In genomic region chr15:63752075-63752684, GRCh38 we compare ENCODE assay signal across 8 cellular contexts.
DNase-seq lines count a peak whose midpoint lies in the region; ATAC-seq and TF ChIP-seq lines count a peak whose summit lies in the region.

No MANE protein-coding gene starts in this region.

- no peaks in the 10 kb centered on the region for H3K27me3 ChIP-seq in dorsolateral prefrontal cortex
- no peaks in the 10 kb centered on the region for H3K27me3 ChIP-seq in upper lobe of right lung

- intact Hi-C loops in dorsolateral prefrontal cortex (cut with DNase I) = loop anchor here (2.0 to 10.0 kb wide), 7 partner anchors 83 to 403 kb away; partner anchors contain the start of genes DAPK2 (in 1 of the 2), HERC1 (in 1 of the 2) and SNX22 (in 1 of the 2)
- intact Hi-C loops in upper lobe of right lung (cut with DNase I) = loop anchor here (5.0 to 10.0 kb wide), 2 partner anchors 143 to 315 kb away; no protein-coding TSS in a partner anchor

- DNase-seq in stimulated activated CD4-positive, alpha-beta T cell treated with anti-CD3 and anti-CD28 coated beads, Interleukin-1b, Interleukin-23, amount 100 ng/mL, for 48 hours = peak; percentile 15
- DNase-seq in stimulated activated CD4-positive, alpha-beta T cell treated with anti-CD3 and anti-CD28 coated beads, Interleukin-12 subunit alpha, Interleukin-12 subunit beta, amount 100 ng/mL, for 4 hours = no peak
- DNase-seq in NAMALWA (ENCODE audit: low spot score) = peak; percentile 76
- DNase-seq in SW 1271 (lab: John Stamatoyannopoulos, UW) = peak; percentile 34 to 73
- peak in 1 of 10 donors; percentile 23 for DNase-seq in dorsolateral prefrontal cortex
- peak; percentile 28 to 56 for DNase-seq in memory B cell (ENCODE audit: low spot score in 2 of 2)
- DNase-seq in upper lobe of right lung = no peak

- no peaks in the 10 kb centered on the region for H3K9me3 Mint-ChIP-seq in memory B cell

- H3K27ac Mint-ChIP-seq in memory B cell = peak overlapping the region; percentile 70

- TF ChIP-seq CTCF in dorsolateral prefrontal cortex (IDR thresholded peaks at IDR 0.05 in 54 of 56, conservative IDR thresholded peaks at IDR 0.05 in 2 of 56; ENCODE audit: low read depth in 1 of 56, partially characterized antibody in 56 of 56) (peak; percentile 37 to 95 (median 77)), upper lobe of right lung (IDR thresholded peaks at IDR 0.05) (peak; percentile 68)

- H3K4me3 Mint-ChIP-seq in memory B cell = no peak overlapping the region

- peak; percentile 77 for ATAC-seq in memory B cell (ENCODE audit: low read depth)
- ATAC-seq in upper lobe of right lung = peak; percentile 92
- no peak for ATAC-seq in HG03039 (IDR thresholded peaks at IDR 0.05; ENCODE audit: unreplicated experiment)

- no peaks in the 10 kb centered on the region for H3K9me3 ChIP-seq in upper lobe of right lung

- H3K4me1 Mint-ChIP-seq in memory B cell = peaks cover 6% of the 10 kb centered on the region

- no peaks in the 10 kb centered on the region for H3K4me1 ChIP-seq in upper lobe of right lung

- no peaks in the 10 kb centered on the region for H3K27me3 Mint-ChIP-seq in memory B cell

- peaks cover 19% of the 10 kb centered on the region for H3K36me3 Mint-ChIP-seq in memory B cell

- H3K36me3 ChIP-seq in upper lobe of right lung = peaks cover 67% of the 10 kb centered on the region

- peak overlapping the region in 4 of 59 donors; percentile 2 to 56 (median 35) for H3K27ac ChIP-seq in dorsolateral prefrontal cortex
- no peak overlapping the region for H3K27ac ChIP-seq in upper lobe of right lung

- H3K4me3 ChIP-seq in dorsolateral prefrontal cortex = no peak overlapping the region
- no peak overlapping the region for H3K4me3 ChIP-seq in upper lobe of right lung

Comparison
In these comparisons a context has a peak if more than half of its experiments do, and no peak if none do; other contexts are left out.
1. DNase-seq: peak in stimulated activated CD4-positive, alpha-beta T cell treated with anti-CD3 and anti-CD28 coated beads, Interleukin-1b, Interleukin-23, amount 100 ng/mL, for 48 hours (single experiment), NAMALWA (single experiment), SW 1271 (2 of 2) and memory B cell (2 of 2); none in stimulated activated CD4-positive, alpha-beta T cell treated with anti-CD3 and anti-CD28 coated beads, Interleukin-12 subunit alpha, Interleukin-12 subunit beta, amount 100 ng/mL, for 4 hours (single experiment) and upper lobe of right lung (single experiment).